Comparison of ENCODE assay signal across 1 cellular context in the genomic region with DNA sequence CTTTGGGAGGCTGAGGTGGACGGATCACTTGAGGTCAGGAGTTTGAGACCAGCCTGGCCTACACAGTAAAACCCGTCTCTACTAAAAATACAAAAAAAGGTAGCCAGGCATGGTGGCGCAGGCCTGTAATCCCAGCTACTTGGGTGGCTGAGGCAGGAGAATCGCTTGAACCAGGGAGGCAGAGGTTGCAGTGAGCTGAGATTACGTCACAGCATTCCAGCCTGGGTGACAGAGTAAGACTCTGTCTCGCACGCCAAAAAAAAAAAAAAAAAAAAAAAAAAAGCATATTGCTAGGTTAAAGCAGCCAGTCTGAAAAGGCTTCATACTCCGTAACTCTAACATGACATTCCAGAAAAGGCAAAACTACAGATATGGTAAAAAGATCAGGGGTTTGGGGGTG.
TF ChIP-seq lines count a peak whose summit lies in the region.

No MANE protein-coding gene starts in this region.

TF ChIP-seq in IMR-90, 13 proteins besides CTCF, POLR2A, EP300 and RAD21:
- peak; percentile 18; the same call in 1 of the 2 replicates for TF ChIP-seq CEBPB (IDR thresholded peaks at IDR 0.05; ENCODE audit: low read depth, low read length)
